In the genomic region with DNA sequence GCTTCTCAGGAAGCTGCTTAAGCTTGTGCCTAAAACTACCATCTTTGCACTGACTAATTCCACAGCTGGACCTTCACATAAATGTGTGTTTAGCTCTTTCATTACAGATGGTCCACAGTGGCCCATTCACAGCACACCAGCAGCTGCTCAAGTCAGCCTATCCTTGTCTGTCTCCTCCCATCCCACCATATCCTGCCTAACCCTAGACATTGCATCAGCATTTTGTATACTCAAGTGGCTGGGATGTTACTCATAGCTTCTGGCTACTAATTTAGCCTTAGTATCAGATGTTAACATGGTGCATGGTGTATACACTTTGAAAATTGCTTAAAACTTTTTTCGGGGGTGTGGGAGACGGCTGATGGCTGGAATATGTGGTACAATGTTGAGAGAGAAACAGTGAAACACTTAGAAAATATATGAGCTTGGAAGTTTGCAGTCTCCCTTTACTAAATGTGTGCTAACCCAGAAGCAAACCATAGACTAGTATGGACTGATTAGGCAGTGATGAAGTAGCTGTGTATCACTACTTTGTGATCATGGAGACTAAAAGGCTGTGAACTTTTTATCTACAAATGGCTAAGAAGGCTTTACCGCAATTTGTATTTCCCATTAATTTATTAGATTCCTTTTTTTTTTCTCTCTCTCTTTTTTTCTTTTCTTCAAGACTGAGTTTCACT, we compare ENCODE assay signal across 1 cellular context.
A peak's percentile ranks its signal among the peaks of the same experiment; 100 is the strongest.
TF ChIP-seq lines count a peak whose summit lies in the region.

No MANE protein-coding gene starts in this region.

TF ChIP-seq in K562, 482 proteins besides CTCF, POLR2A, EP300 and RAD21 (continued from another document and continues in another):
- TF ChIP-seq, protein P1, sequence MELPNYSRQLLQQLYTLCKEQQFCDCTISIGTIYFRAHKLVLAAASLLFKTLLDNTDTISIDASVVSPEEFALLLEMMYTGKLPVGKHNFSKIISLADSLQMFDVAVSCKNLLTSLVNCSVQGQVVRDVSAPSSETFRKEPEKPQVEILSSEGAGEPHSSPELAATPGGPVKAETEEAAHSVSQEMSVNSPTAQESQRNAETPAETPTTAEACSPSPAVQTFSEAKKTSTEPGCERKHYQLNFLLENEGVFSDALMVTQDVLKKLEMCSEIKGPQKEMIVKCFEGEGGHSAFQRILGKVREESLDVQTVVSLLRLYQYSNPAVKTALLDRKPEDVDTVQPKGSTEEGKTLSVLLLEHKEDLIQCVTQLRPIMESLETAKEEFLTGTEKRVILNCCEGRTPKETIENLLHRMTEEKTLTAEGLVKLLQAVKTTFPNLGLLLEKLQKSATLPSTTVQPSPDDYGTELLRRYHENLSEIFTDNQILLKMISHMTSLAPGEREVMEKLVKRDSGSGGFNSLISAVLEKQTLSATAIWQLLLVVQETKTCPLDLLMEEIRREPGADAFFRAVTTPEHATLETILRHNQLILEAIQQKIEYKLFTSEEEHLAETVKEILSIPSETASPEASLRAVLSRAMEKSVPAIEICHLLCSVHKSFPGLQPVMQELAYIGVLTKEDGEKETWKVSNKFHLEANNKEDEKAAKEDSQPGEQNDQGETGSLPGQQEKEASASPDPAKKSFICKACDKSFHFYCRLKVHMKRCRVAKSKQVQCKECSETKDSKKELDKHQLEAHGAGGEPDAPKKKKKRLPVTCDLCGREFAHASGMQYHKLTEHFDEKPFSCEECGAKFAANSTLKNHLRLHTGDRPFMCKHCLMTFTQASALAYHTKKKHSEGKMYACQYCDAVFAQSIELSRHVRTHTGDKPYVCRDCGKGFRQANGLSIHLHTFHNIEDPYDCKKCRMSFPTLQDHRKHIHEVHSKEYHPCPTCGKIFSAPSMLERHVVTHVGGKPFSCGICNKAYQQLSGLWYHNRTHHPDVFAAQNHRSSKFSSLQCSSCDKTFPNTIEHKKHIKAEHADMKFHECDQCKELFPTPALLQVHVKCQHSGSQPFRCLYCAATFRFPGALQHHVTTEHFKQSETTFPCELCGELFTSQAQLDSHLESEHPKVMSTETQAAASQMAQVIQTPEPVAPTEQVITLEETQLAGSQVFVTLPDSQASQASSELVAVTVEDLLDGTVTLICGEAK (IDR thresholded peaks at IDR 0.05), result no peak
- TF ChIP-seq, protein P1 (CRISPR knock-in tag; IDR thresholded peaks at IDR 0.05), result no peak
- TF ChIP-seq, protein P2, sequence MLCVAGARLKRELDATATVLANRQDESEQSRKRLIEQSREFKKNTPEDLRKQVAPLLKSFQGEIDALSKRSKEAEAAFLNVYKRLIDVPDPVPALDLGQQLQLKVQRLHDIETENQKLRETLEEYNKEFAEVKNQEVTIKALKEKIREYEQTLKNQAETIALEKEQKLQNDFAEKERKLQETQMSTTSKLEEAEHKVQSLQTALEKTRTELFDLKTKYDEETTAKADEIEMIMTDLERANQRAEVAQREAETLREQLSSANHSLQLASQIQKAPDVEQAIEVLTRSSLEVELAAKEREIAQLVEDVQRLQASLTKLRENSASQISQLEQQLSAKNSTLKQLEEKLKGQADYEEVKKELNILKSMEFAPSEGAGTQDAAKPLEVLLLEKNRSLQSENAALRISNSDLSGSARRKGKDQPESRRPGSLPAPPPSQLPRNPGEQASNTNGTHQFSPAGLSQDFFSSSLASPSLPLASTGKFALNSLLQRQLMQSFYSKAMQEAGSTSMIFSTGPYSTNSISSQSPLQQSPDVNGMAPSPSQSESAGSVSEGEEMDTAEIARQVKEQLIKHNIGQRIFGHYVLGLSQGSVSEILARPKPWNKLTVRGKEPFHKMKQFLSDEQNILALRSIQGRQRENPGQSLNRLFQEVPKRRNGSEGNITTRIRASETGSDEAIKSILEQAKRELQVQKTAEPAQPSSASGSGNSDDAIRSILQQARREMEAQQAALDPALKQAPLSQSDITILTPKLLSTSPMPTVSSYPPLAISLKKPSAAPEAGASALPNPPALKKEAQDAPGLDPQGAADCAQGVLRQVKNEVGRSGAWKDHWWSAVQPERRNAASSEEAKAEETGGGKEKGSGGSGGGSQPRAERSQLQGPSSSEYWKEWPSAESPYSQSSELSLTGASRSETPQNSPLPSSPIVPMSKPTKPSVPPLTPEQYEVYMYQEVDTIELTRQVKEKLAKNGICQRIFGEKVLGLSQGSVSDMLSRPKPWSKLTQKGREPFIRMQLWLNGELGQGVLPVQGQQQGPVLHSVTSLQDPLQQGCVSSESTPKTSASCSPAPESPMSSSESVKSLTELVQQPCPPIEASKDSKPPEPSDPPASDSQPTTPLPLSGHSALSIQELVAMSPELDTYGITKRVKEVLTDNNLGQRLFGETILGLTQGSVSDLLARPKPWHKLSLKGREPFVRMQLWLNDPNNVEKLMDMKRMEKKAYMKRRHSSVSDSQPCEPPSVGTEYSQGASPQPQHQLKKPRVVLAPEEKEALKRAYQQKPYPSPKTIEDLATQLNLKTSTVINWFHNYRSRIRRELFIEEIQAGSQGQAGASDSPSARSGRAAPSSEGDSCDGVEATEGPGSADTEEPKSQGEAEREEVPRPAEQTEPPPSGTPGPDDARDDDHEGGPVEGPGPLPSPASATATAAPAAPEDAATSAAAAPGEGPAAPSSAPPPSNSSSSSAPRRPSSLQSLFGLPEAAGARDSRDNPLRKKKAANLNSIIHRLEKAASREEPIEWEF (CRISPR knock-in tag; IDR thresholded peaks at IDR 0.05), result no peak
- TF ChIP-seq ZNF592 (IDR thresholded peaks at IDR 0.05) (peak; percentile 50; the same call in 1 of the 2 replicates), NFE2L1 (tag; IDR thresholded peaks at IDR 0.05; ENCODE audit: borderline replicate concordance, low read depth) (no peak), DIDO1 (tag; IDR thresholded peaks at IDR 0.05; ENCODE audit: low read depth) (no peak), ZNF224 (CRISPR knock-in tag; IDR thresholded peaks at IDR 0.05) (no peak), U2AF2 (optimal IDR thresholded peaks at IDR 0.05; ENCODE audit: low read depth, low read length) (no peak), LEF1 (IDR thresholded peaks at IDR 0.05) (peak; percentile 48; the same call in 1 of the 2 replicates), HIVEP1 (CRISPR knock-in tag; IDR thresholded peaks at IDR 0.05) (no peak), BRD4 (IDR thresholded peaks at IDR 0.05) (no peak), RCOR1 (IDR thresholded peaks at IDR 0.05; ENCODE audit: borderline replicate concordance in 1 of 2, low read depth in 2 of 2, low read length in 2 of 2) (peak in 1 of 2 experiments; percentile 40; a peak in 1 of 4 replicates), NCOA6 (IDR thresholded peaks at IDR 0.05) (no peak), SRF (CRISPR knock-in tag; IDR thresholded peaks at IDR 0.05) (no peak), BRCA1 (IDR thresholded peaks at IDR 0.05) (no peak), BRCA1 (CRISPR knock-in tag; IDR thresholded peaks at IDR 0.05) (no peak), HMG20A (CRISPR knock-in tag; conservative IDR thresholded peaks at IDR 0.05) (no peak), ZNF57 (CRISPR knock-in tag; IDR thresholded peaks at IDR 0.05) (no peak), YBX1 (IDR thresholded peaks at IDR 0.05) (no peak), JUN (IDR thresholded peaks at IDR 0.05; ENCODE audit: borderline replicate concordance, low read depth, low read length) (0 out of 2 replicates have a peak, but pooled peaks have one; percentile 66), JUN (CRISPR knock-in tag; IDR thresholded peaks at IDR 0.05; ENCODE audit: borderline replicate concordance) (no peak), ZSCAN32 (CRISPR knock-in tag; IDR thresholded peaks at IDR 0.05) (peak; percentile 89), ZNF217 (CRISPR knock-in tag; IDR thresholded peaks at IDR 0.05) (no peak), TAF9B (IDR thresholded peaks at IDR 0.05; ENCODE audit: partially characterized antibody) (no peak), ZC3H11A (IDR thresholded peaks at IDR 0.05; ENCODE audit: low read depth, low read length) (no peak), E2F8 (IDR thresholded peaks at IDR 0.05; ENCODE audit: low read depth, partially characterized antibody) (no peak), KAT8 (IDR thresholded peaks at IDR 0.05; ENCODE audit: low read depth) (no peak), ESRRA (IDR thresholded peaks at IDR 0.05; ENCODE audit: borderline replicate concordance, low read depth) (no peak), ZNF311 (CRISPR knock-in tag; IDR thresholded peaks at IDR 0.05) (no peak), KDM2B (CRISPR knock-in tag; IDR thresholded peaks at IDR 0.05) (no peak), SRSF9 (IDR thresholded peaks at IDR 0.05; ENCODE audit: borderline replicate concordance, low read depth, low read length) (no peak), ZNF165 (CRISPR knock-in tag; IDR thresholded peaks at IDR 0.05; ENCODE audit: borderline replicate concordance) (no peak), CTBP1 (IDR thresholded peaks at IDR 0.05; ENCODE audit: borderline replicate concordance) (peak; percentile 57; the same call in 1 of the 2 replicates), STAT5A (IDR thresholded peaks at IDR 0.05; ENCODE audit: borderline replicate concordance, low read length) (no peak), EP400 (IDR thresholded peaks at IDR 0.05) (peak; percentile 44; the same call in 1 of the 2 replicates), PTBP1 (IDR thresholded peaks at IDR 0.05; ENCODE audit: low read depth, low read length) (no peak), BACH1 (tag; IDR thresholded peaks at IDR 0.05) (0 out of 2 replicates have a peak, but pooled peaks have one; percentile 28), KAT7 (CRISPR knock-in tag; IDR thresholded peaks at IDR 0.05; ENCODE audit: borderline replicate concordance) (no peak), RBFOX2 (IDR thresholded peaks at IDR 0.05; ENCODE audit: low read depth, low read length) (no peak), FOXJ3 (CRISPR knock-in tag; IDR thresholded peaks at IDR 0.05) (no peak)
